1 cellular context compared by ENCODE assay signal in genomic region chr3:126562737-126563276, GRCh38.
TF ChIP-seq lines count a peak whose summit lies in the region.

No MANE protein-coding gene starts in this region.

TF ChIP-seq in HEK293, 187 proteins besides CTCF, POLR2A, EP300 and RAD21 (continued from another document):
- TF ChIP-seq, protein P1, sequence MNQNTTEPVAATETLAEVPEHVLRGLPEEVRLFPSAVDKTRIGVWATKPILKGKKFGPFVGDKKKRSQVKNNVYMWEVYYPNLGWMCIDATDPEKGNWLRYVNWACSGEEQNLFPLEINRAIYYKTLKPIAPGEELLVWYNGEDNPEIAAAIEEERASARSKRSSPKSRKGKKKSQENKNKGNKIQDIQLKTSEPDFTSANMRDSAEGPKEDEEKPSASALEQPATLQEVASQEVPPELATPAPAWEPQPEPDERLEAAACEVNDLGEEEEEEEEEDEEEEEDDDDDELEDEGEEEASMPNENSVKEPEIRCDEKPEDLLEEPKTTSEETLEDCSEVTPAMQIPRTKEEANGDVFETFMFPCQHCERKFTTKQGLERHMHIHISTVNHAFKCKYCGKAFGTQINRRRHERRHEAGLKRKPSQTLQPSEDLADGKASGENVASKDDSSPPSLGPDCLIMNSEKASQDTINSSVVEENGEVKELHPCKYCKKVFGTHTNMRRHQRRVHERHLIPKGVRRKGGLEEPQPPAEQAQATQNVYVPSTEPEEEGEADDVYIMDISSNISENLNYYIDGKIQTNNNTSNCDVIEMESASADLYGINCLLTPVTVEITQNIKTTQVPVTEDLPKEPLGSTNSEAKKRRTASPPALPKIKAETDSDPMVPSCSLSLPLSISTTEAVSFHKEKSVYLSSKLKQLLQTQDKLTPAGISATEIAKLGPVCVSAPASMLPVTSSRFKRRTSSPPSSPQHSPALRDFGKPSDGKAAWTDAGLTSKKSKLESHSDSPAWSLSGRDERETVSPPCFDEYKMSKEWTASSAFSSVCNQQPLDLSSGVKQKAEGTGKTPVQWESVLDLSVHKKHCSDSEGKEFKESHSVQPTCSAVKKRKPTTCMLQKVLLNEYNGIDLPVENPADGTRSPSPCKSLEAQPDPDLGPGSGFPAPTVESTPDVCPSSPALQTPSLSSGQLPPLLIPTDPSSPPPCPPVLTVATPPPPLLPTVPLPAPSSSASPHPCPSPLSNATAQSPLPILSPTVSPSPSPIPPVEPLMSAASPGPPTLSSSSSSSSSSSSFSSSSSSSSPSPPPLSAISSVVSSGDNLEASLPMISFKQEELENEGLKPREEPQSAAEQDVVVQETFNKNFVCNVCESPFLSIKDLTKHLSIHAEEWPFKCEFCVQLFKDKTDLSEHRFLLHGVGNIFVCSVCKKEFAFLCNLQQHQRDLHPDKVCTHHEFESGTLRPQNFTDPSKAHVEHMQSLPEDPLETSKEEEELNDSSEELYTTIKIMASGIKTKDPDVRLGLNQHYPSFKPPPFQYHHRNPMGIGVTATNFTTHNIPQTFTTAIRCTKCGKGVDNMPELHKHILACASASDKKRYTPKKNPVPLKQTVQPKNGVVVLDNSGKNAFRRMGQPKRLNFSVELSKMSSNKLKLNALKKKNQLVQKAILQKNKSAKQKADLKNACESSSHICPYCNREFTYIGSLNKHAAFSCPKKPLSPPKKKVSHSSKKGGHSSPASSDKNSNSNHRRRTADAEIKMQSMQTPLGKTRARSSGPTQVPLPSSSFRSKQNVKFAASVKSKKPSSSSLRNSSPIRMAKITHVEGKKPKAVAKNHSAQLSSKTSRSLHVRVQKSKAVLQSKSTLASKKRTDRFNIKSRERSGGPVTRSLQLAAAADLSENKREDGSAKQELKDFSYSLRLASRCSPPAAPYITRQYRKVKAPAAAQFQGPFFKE (tag by site-specific recombination; IDR thresholded peaks at IDR 0.05; ENCODE audit: borderline replicate concordance), result no peak
- peak; percentile 89; the same call in 1 of the 2 replicates for TF ChIP-seq TRIM28 (IDR thresholded peaks at IDR 0.05; ENCODE audit: borderline replicate concordance, low read length)
- no peak for TF ChIP-seq PATZ1 (tag by site-specific recombination; IDR thresholded peaks at IDR 0.05)
- TF ChIP-seq TCF7L2 (IDR thresholded peaks at IDR 0.05; ENCODE audit: borderline replicate concordance, low read depth, low read length), result no peak
- TF ChIP-seq ZNF501 (tag by site-specific recombination; IDR thresholded peaks at IDR 0.05), result no peak
- no peak for TF ChIP-seq ZNF629 (tag by site-specific recombination; IDR thresholded peaks at IDR 0.05)
